In genomic region chr10:20020677-20021076, GRCh38 we compare ENCODE assay signal across 39 cellular contexts.
"Had no signal": no experiment of that assay in that cellular context is flagged by ENCODE, and none has a peak within 500 bp of the region (broad histone marks: within the 10 kb centered on the region; RNA-seq: fewer than 3 reads in every experiment).

No MANE protein-coding gene starts in this region.

- H3K27ac ChIP-seq: adrenal gland, ascending aorta, body of pancreas, brain microvascular endothelial cell, breast epithelium, cardiac muscle cell had no signal

- H3K27me3 Mint-ChIP-seq: activated naive CD4-positive, alpha-beta T cell treated with anti-CD3 and anti-CD28 coated beads, Interleukin-2, amount 10 ng/mL, durations not matched to agents 7 days and 5 days; activated naive CD4-positive, alpha-beta T cell treated with anti-CD3 and anti-CD28 coated beads, Interleukin-2, amount 50 U/mL, for 24 hours; activated naive CD8-positive, alpha-beta T cell; activated naive CD8-positive, alpha-beta T cell treated with anti-CD3 and anti-CD28 coated beads for 36 hours; activated naive CD8-positive, alpha-beta T cell treated with anti-CD3 and anti-CD28 coated beads, Interleukin-2, amount 10 ng/mL, durations not matched to agents 7 days and 5 days; activated naive CD8-positive, alpha-beta T cell treated with anti-CD3 and anti-CD28 coated beads, Interleukin-2, amount 50 U/mL, for 24 hours; activated T-cell treated with anti-CD3 and anti-CD28 coated beads, Interleukin-2, amount 50 U/mL, for 24 hours; activated T-helper 17 cell treated with anti-CD3 and anti-CD28 coated beads, Interleukin-2, amount 50 U/mL, for 72 hours; central memory CD8-positive, alpha-beta T cell had no signal

- H3K4me1 Mint-ChIP-seq: activated naive CD4-positive, alpha-beta T cell treated with anti-CD3 and anti-CD28 coated beads, Interleukin-2, amount 10 ng/mL, durations not matched to agents 7 days and 5 days; activated naive CD4-positive, alpha-beta T cell treated with anti-CD3 and anti-CD28 coated beads, Interleukin-2, amount 50 U/mL, for 24 hours; activated naive CD8-positive, alpha-beta T cell treated with anti-CD3 and anti-CD28 coated beads for 36 hours; activated naive CD8-positive, alpha-beta T cell treated with anti-CD3 and anti-CD28 coated beads, Interleukin-2, amount 10 ng/mL, durations not matched to agents 7 days and 5 days; activated naive CD8-positive, alpha-beta T cell treated with anti-CD3 and anti-CD28 coated beads, Interleukin-2, amount 50 U/mL, for 24 hours; activated T-helper 17 cell treated with anti-CD3 and anti-CD28 coated beads, Interleukin-2, amount 50 U/mL, for 72 hours; brain; central memory CD8-positive, alpha-beta T cell had no signal

- FAIRE-seq: bronchial epithelial cell had no signal

- H3K4me3 Mint-ChIP-seq: activated naive CD4-positive, alpha-beta T cell treated with anti-CD3 and anti-CD28 coated beads for 36 hours; activated naive CD4-positive, alpha-beta T cell treated with anti-CD3 and anti-CD28 coated beads, Interleukin-2, amount 10 ng/mL, durations not matched to agents 7 days and 5 days; activated naive CD4-positive, alpha-beta T cell treated with anti-CD3 and anti-CD28 coated beads, Interleukin-2, amount 50 U/mL, for 24 hours; activated naive CD8-positive, alpha-beta T cell; activated naive CD8-positive, alpha-beta T cell treated with anti-CD3 and anti-CD28 coated beads for 36 hours; activated naive CD8-positive, alpha-beta T cell treated with anti-CD3 and anti-CD28 coated beads, Interleukin-2, amount 10 ng/mL, durations not matched to agents 7 days and 5 days; activated naive CD8-positive, alpha-beta T cell treated with anti-CD3 and anti-CD28 coated beads, Interleukin-2, amount 50 U/mL, for 24 hours; activated T-cell treated with anti-CD3 and anti-CD28 coated beads, Interleukin-2, amount 50 U/mL, for 24 hours; activated T-cell treated with anti-CD3 and anti-CD28 coated beads, Interleukin-2, amount 50 U/mL, for 4 hours; activated T-cell treated with anti-CD3 and anti-CD28 coated beads, Interleukin-2, amount 50 U/mL, for 72 hours; activated T-helper 1 cell treated with anti-CD3 and anti-CD28 coated beads, Interleukin-12 subunit alpha, Interleukin-12 subunit beta, Interleukin-2, Interleukin-4 antibody, amounts not matched to agents 30 ng/mL and 10 ng/mL and 1 ng/mL, durations not matched to agents 14 hours and 24 hours and 36 hours; activated T-helper 17 cell treated with anti-CD3 and anti-CD28 coated beads, Interleukin-2, amount 50 U/mL, for 72 hours; brain; central memory CD8-positive, alpha-beta T cell had no signal

- H3K9me3 Mint-ChIP-seq: activated naive CD4-positive, alpha-beta T cell treated with anti-CD3 and anti-CD28 coated beads, Interleukin-2, amount 50 U/mL, for 24 hours; activated naive CD8-positive, alpha-beta T cell treated with anti-CD3 and anti-CD28 coated beads for 36 hours had no signal

- H3K4me1 ChIP-seq: adrenal gland, body of pancreas, breast epithelium had no signal

- H3K36me3 Mint-ChIP-seq: activated naive CD4-positive, alpha-beta T cell treated with anti-CD3 and anti-CD28 coated beads, Interleukin-2, amount 10 ng/mL, durations not matched to agents 7 days and 5 days; activated naive CD4-positive, alpha-beta T cell treated with anti-CD3 and anti-CD28 coated beads, Interleukin-2, amount 50 U/mL, for 24 hours; activated naive CD4-positive, alpha-beta T cell treated with anti-CD3 and anti-CD28 coated beads, Interleukin-2, amount 50 U/mL, for 72 hours; activated naive CD8-positive, alpha-beta T cell; activated naive CD8-positive, alpha-beta T cell treated with anti-CD3 and anti-CD28 coated beads for 36 hours; activated naive CD8-positive, alpha-beta T cell treated with anti-CD3 and anti-CD28 coated beads, Interleukin-2, amount 10 ng/mL, durations not matched to agents 7 days and 5 days; brain had no signal

- H3K4me3 ChIP-seq: adrenal gland, ascending aorta, body of pancreas, breast epithelium, cardiac muscle cell had no signal

- H3K27ac Mint-ChIP-seq: activated naive CD4-positive, alpha-beta T cell treated with anti-CD3 and anti-CD28 coated beads for 36 hours; activated naive CD4-positive, alpha-beta T cell treated with anti-CD3 and anti-CD28 coated beads, Interleukin-2, amount 10 ng/mL, durations not matched to agents 7 days and 5 days; activated naive CD4-positive, alpha-beta T cell treated with anti-CD3 and anti-CD28 coated beads, Interleukin-2, amount 50 U/mL, for 24 hours; activated naive CD4-positive, alpha-beta T cell treated with anti-CD3 and anti-CD28 coated beads, Interleukin-2, amount 50 U/mL, for 72 hours; activated naive CD8-positive, alpha-beta T cell; activated naive CD8-positive, alpha-beta T cell treated with anti-CD3 and anti-CD28 coated beads for 36 hours; activated naive CD8-positive, alpha-beta T cell treated with anti-CD3 and anti-CD28 coated beads, Interleukin-2, amount 10 ng/mL, durations not matched to agents 7 days and 5 days; activated naive CD8-positive, alpha-beta T cell treated with anti-CD3 and anti-CD28 coated beads, Interleukin-2, amount 50 U/mL, for 24 hours; activated T-cell treated with anti-CD3 and anti-CD28 coated beads, Interleukin-2, amount 50 U/mL, for 24 hours; activated T-cell treated with anti-CD3 and anti-CD28 coated beads, Interleukin-2, amount 50 U/mL, for 72 hours; activated T-helper 1 cell treated with anti-CD3 and anti-CD28 coated beads, Interleukin-12 subunit alpha, Interleukin-12 subunit beta, Interleukin-2, Interleukin-4 antibody, amounts not matched to agents 30 ng/mL and 10 ng/mL and 1 ng/mL, durations not matched to agents 14 hours and 24 hours and 36 hours; activated T-helper 17 cell treated with anti-CD3 and anti-CD28 coated beads, Interleukin-2, amount 50 U/mL, for 72 hours; activated T-helper 2 cell treated with anti-CD3 and anti-CD28 coated beads, Interferon-gamma antibody, Interleukin-2, Interleukin-4, amounts not matched to agents 10 μg/mL and 5 μg/mL and 100 μg/mL, durations not matched to agents 14 hours and 24 hours and 36 hours; brain had no signal

- H3K27me3 ChIP-seq: adrenal gland, ascending aorta, body of pancreas, brain microvascular endothelial cell, breast epithelium, cardiac muscle cell had no signal

- H3K9me3 ChIP-seq: adrenal gland, body of pancreas, breast epithelium had no signal

- H3K36me3 ChIP-seq: adrenal gland, ascending aorta, brain microvascular endothelial cell, breast epithelium, cardiac muscle cell had no signal

- DNase-seq: activated effector memory CD4-positive, alpha-beta T cell treated with anti-CD3 and anti-CD28 coated beads, Interleukin-2, amount 50 U/mL, for 16 hours; activated effector memory CD4-positive, alpha-beta T cell treated with Interleukin-2 at 50 U/mL for 16 hours; activated gamma-delta T cell; activated gamma-delta T cell treated with Interleukin-2 at 50 U/mL for 16 hours; activated naive CD4-positive, alpha-beta T cell; activated naive CD4-positive, alpha-beta T cell treated with anti-CD3 and anti-CD28 coated beads for 36 hours; activated naive CD4-positive, alpha-beta T cell treated with anti-CD3 and anti-CD28 coated beads, Interleukin-2, amount 10 ng/mL, durations not matched to agents 7 days and 5 days; activated naive CD4-positive, alpha-beta T cell treated with anti-CD3 and anti-CD28 coated beads, Interleukin-2, amount 50 U/mL, for 16 hours; activated naive CD4-positive, alpha-beta T cell treated with Interleukin-2 at 50 U/mL for 16 hours; activated naive CD8-positive, alpha-beta T cell treated with anti-CD3 and anti-CD28 coated beads for 36 hours; activated naive CD8-positive, alpha-beta T cell treated with anti-CD3 and anti-CD28 coated beads, Interleukin-2, amount 10 ng/mL, durations not matched to agents 7 days and 5 days; activated naive CD8-positive, alpha-beta T cell treated with anti-CD3 and anti-CD28 coated beads, Interleukin-2, amount 50 U/mL, for 24 hours; activated T-cell treated with anti-CD3 and anti-CD28 coated beads, Interleukin-2, amount 50 U/mL, for 1 hour; activated T-cell treated with anti-CD3 and anti-CD28 coated beads, Interleukin-2, amount 50 U/mL, for 24 hours; activated T-cell treated with anti-CD3 and anti-CD28 coated beads, Interleukin-2, amount 50 U/mL, for 4 hours; activated T-cell treated with anti-CD3 and anti-CD28 coated beads, Interleukin-2, amount 50 U/mL, for 48 hours; activated T-cell treated with anti-CD3 and anti-CD28 coated beads, Interleukin-2, amount 50 U/mL, for 72 hours; adrenal gland; amniotic stem cell; amygdala; anterior cingulate cortex; aorta; body of pancreas; brain microvascular endothelial cell; caudate nucleus; central memory CD4-positive, alpha-beta T cell; cerebellar nuclear complex had no signal

- ATAC-seq: activated naive CD4-positive, alpha-beta T cell treated with anti-CD3 and anti-CD28 coated beads, Interleukin-2, amount 50 U/mL, for 72 hours; activated naive CD8-positive, alpha-beta T cell treated with anti-CD3 and anti-CD28 coated beads, Interleukin-2, amount 50 U/mL, for 24 hours; activated T-cell treated with anti-CD3 and anti-CD28 coated beads, Interleukin-2, amount 50 U/mL, for 4 hours; activated T-cell treated with anti-CD3 and anti-CD28 coated beads, Interleukin-2, amount 50 U/mL, for 72 hours; activated T-helper 17 cell treated with anti-CD3 and anti-CD28 coated beads, Interleukin-2, amount 50 U/mL, for 72 hours; body of pancreas had no signal
